ENCODE assay signal across 17 cellular contexts in the genomic region with DNA sequence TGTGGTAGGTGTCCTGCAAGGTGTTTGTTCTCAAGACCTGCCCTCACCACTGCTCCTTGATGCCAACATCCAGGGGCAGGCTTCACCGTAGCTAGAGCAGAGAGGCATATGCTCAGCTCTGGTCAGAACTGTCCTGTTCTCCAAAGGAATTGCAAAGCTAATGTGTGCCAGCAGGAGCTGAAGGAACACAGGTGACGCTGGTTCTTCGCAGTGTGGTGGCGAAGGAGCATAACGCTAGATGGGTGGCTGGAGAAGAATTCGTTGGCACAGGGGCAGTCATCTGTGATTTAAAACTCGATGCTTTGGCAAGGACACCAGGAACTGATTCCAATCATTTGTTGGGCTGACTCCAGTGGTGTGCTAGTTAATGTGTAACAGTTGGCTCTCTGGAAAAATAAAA. TPM values are rescaled to one million over a fixed set of nuclear protein-coding genes. Genes with fewer than 3 reads are reported as not detected.
DNase-seq lines count a peak whose midpoint lies in the region; ATAC-seq, FAIRE-seq and TF ChIP-seq lines count a peak whose summit lies in the region.
"Had no signal": no experiment of that assay in that cellular context is flagged by ENCODE, and none has a peak within 500 bp of the region (broad histone marks: within the 10 kb centered on the region; RNA-seq: fewer than 3 reads in every experiment).

No MANE protein-coding gene starts in this region.

- H3K4me3 ChIP-seq in HepG2 (replicated peaks in 1 of 3; ENCODE audit: insufficient read depth in 1 of 3, low read depth in 2 of 3, low read length in 3 of 3) (peak overlapping the region; percentile 18 to 52 (median 36); a peak in 4 of 6 replicates), spleen (no peak overlapping the region), tibial nerve (no peak overlapping the region)
- H3K4me3 ChIP-seq: HAP-1, SJSA1 had no signal

- peak; percentile 38 for ATAC-seq in HepG2
- ATAC-seq: activated T-cell treated with anti-CD3 and anti-CD28 coated beads, Interleukin-2, amount 50 U/mL, for 4 hours; effector memory CD8-positive, alpha-beta T cell; naive thymus-derived CD8-positive, alpha-beta T cell; stimulated activated naive CD8-positive, alpha-beta T cell treated with anti-CD3 and anti-CD28 coated beads, Interleukin-15, amount 100 ng/mL, for 72 hours had no signal

- peak; percentile 84 for FAIRE-seq in HepG2 (lab: Jason Lieb, UNC)

- TF ChIP-seq POLR2A in HepG2 (IDR thresholded peaks at IDR 0.05; ENCODE audit: insufficient read depth in 1 of 2, low read depth in 2 of 2, low read length in 2 of 2) (no peak), spleen (IDR thresholded peaks at IDR 0.05) (no peak), tibial nerve (IDR thresholded peaks at IDR 0.05) (no peak)

- WGBS in HepG2 (ENCODE audit: low lambda C conversion rate), result 31% methylated on average over 7 of the region's 7 CpGs
- WGBS in spleen, 5 donors, result 73 to 90% (median 87%) methylated on average over 7 of the region's 7 CpGs
- WGBS in tibial nerve, 2 donors, result 51 to 64% methylated on average over 7 of the region's 7 CpGs

- H3K27ac ChIP-seq in HepG2 (ENCODE audit: extremely low read length, insufficient read depth, low read length) (no peak overlapping the region), spleen (no peak overlapping the region), tibial nerve (peak overlapping the region in 2 of 4 donors; percentile 52 to 74)
- H3K27ac ChIP-seq: SJSA1 had no signal

- H3K36me3 ChIP-seq in HepG2 (replicated peaks in 1 of 2; ENCODE audit: control insufficient read depth in 1 of 2, insufficient read depth in 2 of 2, low read length in 2 of 2) (no peaks in the 10 kb centered on the region), spleen (no peaks in the 10 kb centered on the region), tibial nerve (no peaks in the 10 kb centered on the region)
- H3K36me3 ChIP-seq: HAP-1, SJSA1 had no signal

- CTCF ChIA-PET in HepG2 (lab: Yijun Ruan, JAX; ENCODE audit: low intra/inter-chr PET ratio, low total read pairs), result no interaction called here

- peaks cover 1 to 8% of the 10 kb centered on the region in 2 experiments; a peak in 2 of 5 replicates for H3K27me3 ChIP-seq in HepG2 (ENCODE audit: control insufficient read depth in 1 of 2, insufficient read depth in 2 of 2, low read length in 2 of 2)
- peaks cover 0 to 12% (median 0%) of the 10 kb centered on the region in 7 donors for H3K27me3 ChIP-seq in spleen (replicated peaks in 1 of 7)
- no peaks in the 10 kb centered on the region for H3K27me3 ChIP-seq in tibial nerve
- H3K27me3 ChIP-seq: SJSA1 had no signal

- H3K4me1 ChIP-seq in HepG2 (ENCODE audit: insufficient read depth, low read length), result peaks cover 54% of the 10 kb centered on the region
- H3K4me1 ChIP-seq in spleen, result no peaks in the 10 kb centered on the region
- peaks cover 0 to 19% (median 2%) of the 10 kb centered on the region in 4 donors for H3K4me1 ChIP-seq in tibial nerve
- H3K4me1 ChIP-seq: HAP-1 had no signal

- no peak for TF ChIP-seq CTCF in HepG2 (CRISPR knock-in tag; IDR thresholded peaks at IDR 0.05)
- no peak for TF ChIP-seq CTCF in spleen (IDR thresholded peaks at IDR 0.05 in 8 of 11, conservative IDR thresholded peaks at IDR 0.05 in 3 of 11)
- TF ChIP-seq CTCF in tibial nerve (IDR thresholded peaks at IDR 0.05), result no peak
- no peak for TF ChIP-seq CTCF in GM20000 (IDR thresholded peaks at IDR 0.05; ENCODE audit: extremely low read depth, missing control alignments)

- H3K9ac ChIP-seq in HepG2 (ENCODE audit: insufficient read depth, low read depth, low read length), result peak overlapping the region; percentile 14

- BruUV-seq in HepG2 (replicated peaks; lab: Mats Ljungman, UMichigan), result no TSS peak

- TF ChIP-seq RAD21 in HepG2 (CRISPR knock-in tag; IDR thresholded peaks at IDR 0.05), result no peak

- POLR2A ChIA-PET in HepG2 (lab: Yijun Ruan, JAX), result interaction anchor here (0.6 to 1.7 kb wide), 2 partner anchors 11 to 13 kb away, joined by 3 to 13 read pairs; partner anchors contain the start of gene PER2

- H3K9me3 ChIP-seq in HepG2 (ENCODE audit: low read length) (no peaks in the 10 kb centered on the region), spleen (no peaks in the 10 kb centered on the region), tibial nerve (no peaks in the 10 kb centered on the region)
- H3K9me3 ChIP-seq: HAP-1, SJSA1 had no signal

- TF ChIP-seq EP300 in HepG2 (IDR thresholded peaks at IDR 0.05; ENCODE audit: low read depth in 2 of 2, low read length in 2 of 2), result no peak
- no peak for TF ChIP-seq EP300 in HepG2 (CRISPR knock-in tag; IDR thresholded peaks at IDR 0.05; ENCODE audit: borderline replicate concordance)
- no peak for TF ChIP-seq EP300 in tibial nerve (IDR thresholded peaks at IDR 0.05)

- intact Hi-C loops in HepG2 (cut with micrococcal nuclease; ENCODE audit: unreplicated experiment) (no loop called here), spleen (cut with DNase I; ENCODE audit: low total_unique reads) (no loop called here)

- in situ Hi-C loops in HepG2 (cut with HindIII; ENCODE audit: extremely low pct_ligation_motif_present, low pct_unique_long_range_greater_than_20kb), result no loop called here

- H4K20me1 ChIP-seq in HepG2 (ENCODE audit: insufficient read depth, low read length), result no peaks in the 10 kb centered on the region

- peak; percentile 68 for DNase-seq in DMS53 (lab: John Stamatoyannopoulos, UW)
- DNase-seq in cerebellar cortex (ENCODE audit: low spot score), result peak; percentile 50
- no peak for DNase-seq in HepG2 (ENCODE audit: low spot score)
- DNase-seq in spleen, result peak; percentile 41
- no peak for DNase-seq in tibial nerve (ENCODE audit: low spot score in 2 of 2)
- no peak for DNase-seq in GM20000 (ENCODE audit: low spot score)
- no peak for DNase-seq in NCI-H524 (lab: John Stamatoyannopoulos, UW)
- DNase-seq in EL, result no peak
- DNase-seq: activated T-cell treated with anti-CD3 and anti-CD28 coated beads, Interleukin-2, amount 50 U/mL, for 4 hours; COR-L47; effector memory CD8-positive, alpha-beta T cell; Kasumi-1; naive thymus-derived CD8-positive, alpha-beta T cell; NCI-H1436; stimulated activated naive CD8-positive, alpha-beta T cell treated with anti-CD3 and anti-CD28 coated beads, Interleukin-15, amount 100 ng/mL, for 72 hours had no signal

- no peaks in the 10 kb centered on the region for H3K79me2 ChIP-seq in HepG2 (ENCODE audit: insufficient read depth, low read length)

- peak overlapping the region; percentile 15 for H2AFZ ChIP-seq in HepG2 (ENCODE audit: low read length)

- H3K4me2 ChIP-seq in HepG2 (ENCODE audit: low read depth, low read length), result peak overlapping the region; percentile 70

RNA-seq across cellular contexts. Expression of gene PER2, which starts 11.4 kb away (rescaled TPM):
- total RNA-seq in HepG2 (2016; rRNA removed; fragmentation: Illumina TruSeq; extraction: Trizol), result 6.8 and 9.4 TPM in 2 replicates
- total RNA-seq in HepG2 (2016; cell fraction: cytosol; rRNA removed; fragmentation: Illumina TruSeq; extraction: Trizol; ENCODE audit: low read depth), result 21.5 and 22.6 TPM in 2 replicates
- 5.4 and 8.6 TPM in 2 replicates for total RNA-seq in HepG2 (2016; cell fraction: insoluble cytoplasmic fraction; rRNA removed; fragmentation: Illumina TruSeq; extraction: Trizol)
- total RNA-seq in HepG2 (2016; cell fraction: membrane; rRNA removed; fragmentation: Illumina TruSeq; extraction: Trizol), result 9.6 TPM in 2 replicates
- 9.6 and 11.5 TPM in 2 replicates for total RNA-seq in HepG2 (2016; cell fraction: nucleus; rRNA removed; fragmentation: Illumina TruSeq; extraction: Trizol)
- polyA plus RNA-seq in HepG2 (2011; rRNA removed), result 5.1 TPM in 2 replicates
- polyA plus RNA-seq in HepG2 (2011; cell fraction: cytosol; rRNA removed), result 2.3 and 2.9 TPM in 2 replicates
- polyA plus RNA-seq in HepG2 (2011; cell fraction: nucleus; rRNA removed), result 12.7 and 15.5 TPM in 2 replicates
- 7.2 and 7.6 TPM in 2 replicates for polyA plus RNA-seq in HepG2 (2012)
- polyA plus RNA-seq in HepG2 (2016; cell fraction: cytosol; fragmentation: Illumina TruSeq; extraction: Trizol; ENCODE audit: low read depth), result 0.31 and 0.44 TPM in 2 replicates
- 5.0 and 6.1 TPM in 2 replicates for polyA plus RNA-seq in HepG2 (2016; cell fraction: insoluble cytoplasmic fraction; fragmentation: Illumina TruSeq; extraction: Trizol; ENCODE audit: low read depth)
- 1.3 and 1.5 TPM in 2 replicates for polyA plus RNA-seq in HepG2 (2016; cell fraction: membrane; fragmentation: Illumina TruSeq; extraction: Trizol; ENCODE audit: low read depth)
- polyA plus RNA-seq in HepG2 (2016; cell fraction: nucleus; fragmentation: Illumina TruSeq; extraction: Trizol; ENCODE audit: insufficient read depth, low read depth), result 18.1 and 18.4 TPM in 2 replicates
- 8.0 and 20.0 TPM in 2 replicates for polyA minus RNA-seq in HepG2 (2011; rRNA and poly(A)+ RNA removed; ENCODE audit: low replicate concordance)
- polyA minus RNA-seq in HepG2 (2011; cell fraction: cytosol; rRNA and poly(A)+ RNA removed), result 6.6 and 9.5 TPM in 2 replicates
- 40.7 and 48.7 TPM in 2 replicates for polyA minus RNA-seq in HepG2 (2011; cell fraction: nucleus; rRNA and poly(A)+ RNA removed)
- 10 to 100 TPM in 6 of 7 donors, 1 to 10 TPM in 1; 9.7 to 16.2 (median 14.8) TPM for total RNA-seq in spleen
- 1 to 10 TPM; 2.0 to 3.7 (median 2.6) TPM for polyA plus RNA-seq in spleen
- total RNA-seq in tibial nerve, result 10 to 100 TPM in 2 of 4 donors, 1 to 10 TPM in 2; 8.2 to 18.6 (median 9.8) TPM

RNA-seq across cellular contexts. Expression of gene TRAF3IP1, which starts 20.5 kb away (rescaled TPM):
- total RNA-seq in HepG2 (2016; rRNA removed; fragmentation: Illumina TruSeq; extraction: Trizol) (12.9 TPM in 2 replicates), spleen (10 to 100 TPM in 4 of 7 donors, 1 to 10 TPM in 3; 7.8 to 19.2 (median 10.8) TPM), tibial nerve (10 to 100 TPM; 11.6 to 17.4 (median 15.7) TPM)
- 11.5 and 11.7 TPM in 2 replicates for total RNA-seq in HepG2 (2016; cell fraction: cytosol; rRNA removed; fragmentation: Illumina TruSeq; extraction: Trizol; ENCODE audit: low read depth)
- 12.5 and 15.2 TPM in 2 replicates for total RNA-seq in HepG2 (2016; cell fraction: insoluble cytoplasmic fraction; rRNA removed; fragmentation: Illumina TruSeq; extraction: Trizol)
- total RNA-seq in HepG2 (2016; cell fraction: membrane; rRNA removed; fragmentation: Illumina TruSeq; extraction: Trizol), result 8.5 and 9.1 TPM in 2 replicates
- total RNA-seq in HepG2 (2016; cell fraction: nucleus; rRNA removed; fragmentation: Illumina TruSeq; extraction: Trizol), result 6.5 and 10.2 TPM in 2 replicates
- polyA plus RNA-seq in HepG2 (2011; rRNA removed) (4.1 and 5.0 TPM in 2 replicates), spleen (1 to 10 TPM; 2.6 to 3.7 (median 3.2) TPM)
- 2.7 and 3.7 TPM in 2 replicates for polyA plus RNA-seq in HepG2 (2011; cell fraction: cytosol; rRNA removed)
- polyA plus RNA-seq in HepG2 (2011; cell fraction: nucleus; rRNA removed), result 4.1 and 4.3 TPM in 2 replicates
- 7.5 and 8.6 TPM in 2 replicates for polyA plus RNA-seq in HepG2 (2012)
- polyA plus RNA-seq in HepG2 (2016; cell fraction: cytosol; fragmentation: Illumina TruSeq; extraction: Trizol; ENCODE audit: low read depth), result 1.2 and 1.5 TPM in 2 replicates
- polyA plus RNA-seq in HepG2 (2016; cell fraction: insoluble cytoplasmic fraction; fragmentation: Illumina TruSeq; extraction: Trizol; ENCODE audit: low read depth), result 16.1 and 18.0 TPM in 2 replicates
- polyA plus RNA-seq in HepG2 (2016; cell fraction: membrane; fragmentation: Illumina TruSeq; extraction: Trizol; ENCODE audit: low read depth), result 4.0 and 4.6 TPM in 2 replicates
- 17.1 and 17.8 TPM in 2 replicates for polyA plus RNA-seq in HepG2 (2016; cell fraction: nucleus; fragmentation: Illumina TruSeq; extraction: Trizol; ENCODE audit: insufficient read depth, low read depth)
- polyA minus RNA-seq in HepG2 (2011; rRNA and poly(A)+ RNA removed; ENCODE audit: low replicate concordance), result 3.0 and 4.5 TPM in 2 replicates
- polyA minus RNA-seq in HepG2 (2011; cell fraction: cytosol; rRNA and poly(A)+ RNA removed), result 2.3 and 3.6 TPM in 2 replicates
- 2.7 and 3.7 TPM in 2 replicates for polyA minus RNA-seq in HepG2 (2011; cell fraction: nucleus; rRNA and poly(A)+ RNA removed)

RNA-seq across cellular contexts. Expression of gene HES6, which starts 60.0 kb away (rescaled TPM):
- total RNA-seq in HepG2 (2016; rRNA removed; fragmentation: Illumina TruSeq; extraction: Trizol), result 59.0 and 82.8 TPM in 2 replicates
- 147 and 163 TPM in 2 replicates for total RNA-seq in HepG2 (2016; cell fraction: cytosol; rRNA removed; fragmentation: Illumina TruSeq; extraction: Trizol; ENCODE audit: low read depth)
- 53.8 and 85.2 TPM in 2 replicates for total RNA-seq in HepG2 (2016; cell fraction: insoluble cytoplasmic fraction; rRNA removed; fragmentation: Illumina TruSeq; extraction: Trizol)
- 185 and 209 TPM in 2 replicates for total RNA-seq in HepG2 (2016; cell fraction: membrane; rRNA removed; fragmentation: Illumina TruSeq; extraction: Trizol)
- total RNA-seq in HepG2 (2016; cell fraction: nucleus; rRNA removed; fragmentation: Illumina TruSeq; extraction: Trizol), result 38.9 and 45.1 TPM in 2 replicates
- 19.5 and 25.3 TPM in 2 replicates for polyA plus RNA-seq in HepG2 (2011; rRNA removed)
- 16.3 and 30.2 TPM in 2 replicates for polyA plus RNA-seq in HepG2 (2011; cell fraction: cytosol; rRNA removed)
- polyA plus RNA-seq in HepG2 (2011; cell fraction: nucleus; rRNA removed), result 53.7 and 55.3 TPM in 2 replicates
- 15.6 and 22.1 TPM in 2 replicates for polyA plus RNA-seq in HepG2 (2012)
- polyA plus RNA-seq in HepG2 (2016; cell fraction: cytosol; fragmentation: Illumina TruSeq; extraction: Trizol; ENCODE audit: low read depth), result 142 and 160 TPM in 2 replicates
- polyA plus RNA-seq in HepG2 (2016; cell fraction: insoluble cytoplasmic fraction; fragmentation: Illumina TruSeq; extraction: Trizol; ENCODE audit: low read depth), result 56.0 and 58.7 TPM in 2 replicates
- 144 and 147 TPM in 2 replicates for polyA plus RNA-seq in HepG2 (2016; cell fraction: membrane; fragmentation: Illumina TruSeq; extraction: Trizol; ENCODE audit: low read depth)
- 73.3 and 84.5 TPM in 2 replicates for polyA plus RNA-seq in HepG2 (2016; cell fraction: nucleus; fragmentation: Illumina TruSeq; extraction: Trizol; ENCODE audit: insufficient read depth, low read depth)
- polyA minus RNA-seq in HepG2 (2011; rRNA and poly(A)+ RNA removed; ENCODE audit: low replicate concordance), result 0.30 and 12.1 TPM in 2 replicates
- 10.4 and 11.7 TPM in 2 replicates for polyA minus RNA-seq in HepG2 (2011; cell fraction: cytosol; rRNA and poly(A)+ RNA removed)
- polyA minus RNA-seq in HepG2 (2011; cell fraction: nucleus; rRNA and poly(A)+ RNA removed), result 3.1 and 4.4 TPM in 2 replicates
- 10 to 100 TPM in 3 of 7 donors, 1 to 10 TPM in 4; 3.9 to 22.7 (median 8.1) TPM for total RNA-seq in spleen
- polyA plus RNA-seq in spleen, result 10 to 100 TPM in 1 of 3 donors, 1 to 10 TPM in 2; 6.2 to 14.2 (median 8.6) TPM
- 10 to 100 TPM in 2 of 4 donors, 1 to 10 TPM in 2; 4.4 to 18.6 (median 12.4) TPM for total RNA-seq in tibial nerve

Comparison
In these comparisons a context has a peak if more than half of its experiments do, and no peak if none do; other contexts are left out.
1. DNase-seq: peak in DMS53 (single experiment), cerebellar cortex (single experiment) and spleen (single experiment); none in HepG2 (single experiment), tibial nerve (0 of 2), GM20000 (single experiment), NCI-H524 (0 of 2) and EL (single experiment).
2. H3K4me3 ChIP-seq: peak in HepG2 (3 of 3); none in spleen (0 of 8) and tibial nerve (0 of 4).